ENCODE assay signal across 15 cellular contexts in the genomic region with DNA sequence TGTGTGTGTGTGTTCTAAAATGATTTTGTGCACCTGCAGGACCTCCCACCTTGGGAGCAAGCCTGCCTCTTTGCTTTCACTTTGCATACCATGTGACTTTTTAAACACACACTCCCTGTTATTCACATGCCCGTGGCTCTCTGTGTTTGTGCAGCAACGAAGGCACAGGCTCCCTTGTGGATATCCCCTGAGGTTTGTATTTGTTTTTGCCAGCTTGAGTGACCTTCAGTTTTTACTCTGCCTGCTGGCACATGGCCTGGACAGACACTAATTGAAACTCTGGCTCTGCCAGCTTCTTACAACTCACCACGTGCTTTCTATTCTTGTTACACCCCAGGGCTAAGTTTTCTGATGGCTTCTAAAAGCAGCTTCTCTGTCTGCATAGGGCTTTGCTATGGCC.
DNase-seq lines count a peak whose midpoint lies in the region; ATAC-seq and TF ChIP-seq lines count a peak whose summit lies in the region.
"Had no signal": no experiment of that assay in that cellular context is flagged by ENCODE, and none has a peak within 500 bp of the region (broad histone marks: within the 10 kb centered on the region; RNA-seq: fewer than 3 reads in every experiment).

No MANE protein-coding gene starts in this region.

- H3K9me3 Mint-ChIP-seq in activated CD8-positive, alpha-beta T cell treated with anti-CD3 and anti-CD28 coated beads, Interleukin-2, amount 10 ng/mL, durations not matched to agents 7 days and 5 days (ENCODE audit: insufficient read depth) = peaks cover 4% of the 10 kb centered on the region
- H3K9me3 Mint-ChIP-seq: activated naive CD8-positive, alpha-beta T cell treated with anti-CD3 and anti-CD28 coated beads, Interleukin-2, amount 10 ng/mL, durations not matched to agents 7 days and 5 days had no signal

- CTCF ChIA-PET in activated CD8-positive, alpha-beta T cell treated with anti-CD3 and anti-CD28 coated beads, Interleukin-2, amount 10 ng/mL, durations not matched to agents 7 days and 5 days (lab: Charles Lee) = no interaction called here

- H3K9me3 ChIP-seq in Loucy (ENCODE audit: insufficient read depth, low read depth, low read length) = no peaks in the 10 kb centered on the region
- no peaks in the 10 kb centered on the region for H3K9me3 ChIP-seq in testis

- H3K4me3 Mint-ChIP-seq in activated CD8-positive, alpha-beta T cell treated with anti-CD3 and anti-CD28 coated beads, Interleukin-2, amount 10 ng/mL, durations not matched to agents 7 days and 5 days = no peak overlapping the region
- H3K4me3 Mint-ChIP-seq: activated naive CD8-positive, alpha-beta T cell treated with anti-CD3 and anti-CD28 coated beads, Interleukin-2, amount 10 ng/mL, durations not matched to agents 7 days and 5 days; nephron had no signal

- POLR2A ChIA-PET in activated CD8-positive, alpha-beta T cell treated with anti-CD3 and anti-CD28 coated beads, Interleukin-2, amount 10 ng/mL, durations not matched to agents 7 days and 5 days (lab: Charles Lee) = no interaction called here

- no peak overlapping the region for H3K4me3 ChIP-seq in Loucy (ENCODE audit: low read length, poor library complexity, severe bottlenecking)
- H3K4me3 ChIP-seq in testis = no peak overlapping the region
- H3K4me3 ChIP-seq: cardiac muscle cell had no signal

- no peak for TF ChIP-seq POLR2A in testis (IDR thresholded peaks at IDR 0.05)

- no peaks in the 10 kb centered on the region for H3K27me3 Mint-ChIP-seq in activated CD8-positive, alpha-beta T cell treated with anti-CD3 and anti-CD28 coated beads, Interleukin-2, amount 10 ng/mL, durations not matched to agents 7 days and 5 days (ENCODE audit: low read depth)
- H3K27me3 Mint-ChIP-seq: activated naive CD8-positive, alpha-beta T cell treated with anti-CD3 and anti-CD28 coated beads, Interleukin-2, amount 10 ng/mL, durations not matched to agents 7 days and 5 days had no signal

- ATAC-seq in left cardiac atrium = peak in 1 of 2 donors; percentile 74
- no peak for ATAC-seq in activated CD8-positive, alpha-beta T cell treated with anti-CD3 and anti-CD28 coated beads, Interleukin-2, amount 10 ng/mL, durations not matched to agents 7 days and 5 days
- no peak for ATAC-seq in HG03025 (IDR thresholded peaks at IDR 0.05; ENCODE audit: low FRiP score, unreplicated experiment)

- H3K36me3 Mint-ChIP-seq in activated CD8-positive, alpha-beta T cell treated with anti-CD3 and anti-CD28 coated beads, Interleukin-2, amount 10 ng/mL, durations not matched to agents 7 days and 5 days (ENCODE audit: low read depth) = no peaks in the 10 kb centered on the region
- H3K36me3 Mint-ChIP-seq: activated naive CD8-positive, alpha-beta T cell treated with anti-CD3 and anti-CD28 coated beads, Interleukin-2, amount 10 ng/mL, durations not matched to agents 7 days and 5 days had no signal

- H3F3A ChIP-seq in Loucy (ENCODE audit: low read depth) = no peaks in the 10 kb centered on the region

- peak overlapping the region; percentile 27 for H3K4me2 ChIP-seq in Loucy (ENCODE audit: low read depth, low read length, poor library complexity, severe bottlenecking)

- H3K4me1 Mint-ChIP-seq in activated CD8-positive, alpha-beta T cell treated with anti-CD3 and anti-CD28 coated beads, Interleukin-2, amount 10 ng/mL, durations not matched to agents 7 days and 5 days (ENCODE audit: low read depth) = peaks cover 12% of the 10 kb centered on the region
- H3K4me1 Mint-ChIP-seq: activated naive CD8-positive, alpha-beta T cell treated with anti-CD3 and anti-CD28 coated beads, Interleukin-2, amount 10 ng/mL, durations not matched to agents 7 days and 5 days; nephron had no signal

- H3K9ac ChIP-seq in Loucy (ENCODE audit: low read depth, low read length, poor library complexity, severe bottlenecking) = no peak overlapping the region

- DNase-seq in NCI-H774 (lab: John Stamatoyannopoulos, UW) (peak; percentile 3), left cardiac atrium (peak; percentile 23), testis (peak; percentile 69)
- no peak for DNase-seq in activated CD4-positive, alpha-beta T cell treated with anti-CD3 and anti-CD28 coated beads, Interleukin-2, amount 50 U/mL, for 48 hours
- no peak for DNase-seq in activated CD8-positive, alpha-beta T cell treated with anti-CD3 and anti-CD28 coated beads, Interleukin-2, amount 10 ng/mL, durations not matched to agents 7 days and 5 days
- DNase-seq: activated CD4-positive, alpha-beta T cell treated with anti-CD3 and anti-CD28 coated beads, Interleukin-2, amount 50 U/mL, for 1 hour; activated naive CD8-positive, alpha-beta T cell treated with anti-CD3 and anti-CD28 coated beads, Interleukin-2, amount 10 ng/mL, durations not matched to agents 7 days and 5 days; activated T-cell treated with anti-CD3 and anti-CD28 coated beads, Interleukin-2, amount 50 U/mL, for 1 hour; effector memory CD4-positive, alpha-beta T cell; NCI-H2029 treated with DMSO at 0.1 percent for 48 hours; SIG-M5 had no signal

- H3K36me3 ChIP-seq in Loucy (ENCODE audit: insufficient read depth, low read length) (no peaks in the 10 kb centered on the region), testis (ENCODE audit: low read depth, missing control alignments) (no peaks in the 10 kb centered on the region)
- H3K36me3 ChIP-seq: cardiac muscle cell had no signal

- no peak overlapping the region for H3K27ac Mint-ChIP-seq in activated CD8-positive, alpha-beta T cell treated with anti-CD3 and anti-CD28 coated beads, Interleukin-2, amount 10 ng/mL, durations not matched to agents 7 days and 5 days
- H3K27ac Mint-ChIP-seq: activated naive CD8-positive, alpha-beta T cell treated with anti-CD3 and anti-CD28 coated beads, Interleukin-2, amount 10 ng/mL, durations not matched to agents 7 days and 5 days; nephron had no signal

- 12 to 30% methylated on average over 3 of the region's 3 CpGs for WGBS in testis, 2 donors

- TF ChIP-seq CTCF in Loucy (conservative IDR thresholded peaks at IDR 0.05; ENCODE audit: low read length) (no peak), testis (IDR thresholded peaks at IDR 0.05) (no peak)

- no peaks in the 10 kb centered on the region for H4K20me1 ChIP-seq in Loucy (ENCODE audit: insufficient read depth, low read length, poor library complexity, severe bottlenecking)

- intact Hi-C loops in left cardiac atrium (cut with DNase I) = no loop called here
- intact Hi-C loops in testis (cut with DNase I; ENCODE audit: low total_unique reads) = no loop called here

- H3K27me3 ChIP-seq in Loucy (ENCODE audit: insufficient read depth, low read length, poor library complexity, severe bottlenecking) (no peaks in the 10 kb centered on the region), testis (no peaks in the 10 kb centered on the region)
- H3K27me3 ChIP-seq: cardiac muscle cell had no signal

- no peaks in the 10 kb centered on the region for H3K4me1 ChIP-seq in Loucy (ENCODE audit: insufficient read depth, low read length, poor library complexity, severe bottlenecking)
- no peaks in the 10 kb centered on the region for H3K4me1 ChIP-seq in testis

- H3K27ac ChIP-seq in testis = no peak overlapping the region
- H3K27ac ChIP-seq: cardiac muscle cell had no signal

- H2AFZ ChIP-seq in Loucy (ENCODE audit: low read length) = peak overlapping the region; percentile 64; the same call in 1 of the 2 replicates

- no peaks in the 10 kb centered on the region for H3K9me2 ChIP-seq in Loucy (replicated peaks; ENCODE audit: low read depth, low read length)

- no peaks in the 10 kb centered on the region for H3K79me2 ChIP-seq in Loucy (ENCODE audit: insufficient read depth, low read length)

Comparison
In these comparisons a context has a peak if more than half of its experiments do, and no peak if none do; other contexts are left out.
1. DNase-seq: peak in NCI-H774 (single experiment), left cardiac atrium (single experiment) and testis (single experiment); none in activated CD4-positive, alpha-beta T cell treated with anti-CD3 and anti-CD28 coated beads, Interleukin-2, amount 50 U/mL, for 48 hours (0 of 2) and activated CD8-positive, alpha-beta T cell treated with anti-CD3 and anti-CD28 coated beads, Interleukin-2, amount 10 ng/mL, durations not matched to agents 7 days and 5 days (single experiment).